Comparison of ENCODE assay signal across 8 cellular contexts in the genomic region with DNA sequence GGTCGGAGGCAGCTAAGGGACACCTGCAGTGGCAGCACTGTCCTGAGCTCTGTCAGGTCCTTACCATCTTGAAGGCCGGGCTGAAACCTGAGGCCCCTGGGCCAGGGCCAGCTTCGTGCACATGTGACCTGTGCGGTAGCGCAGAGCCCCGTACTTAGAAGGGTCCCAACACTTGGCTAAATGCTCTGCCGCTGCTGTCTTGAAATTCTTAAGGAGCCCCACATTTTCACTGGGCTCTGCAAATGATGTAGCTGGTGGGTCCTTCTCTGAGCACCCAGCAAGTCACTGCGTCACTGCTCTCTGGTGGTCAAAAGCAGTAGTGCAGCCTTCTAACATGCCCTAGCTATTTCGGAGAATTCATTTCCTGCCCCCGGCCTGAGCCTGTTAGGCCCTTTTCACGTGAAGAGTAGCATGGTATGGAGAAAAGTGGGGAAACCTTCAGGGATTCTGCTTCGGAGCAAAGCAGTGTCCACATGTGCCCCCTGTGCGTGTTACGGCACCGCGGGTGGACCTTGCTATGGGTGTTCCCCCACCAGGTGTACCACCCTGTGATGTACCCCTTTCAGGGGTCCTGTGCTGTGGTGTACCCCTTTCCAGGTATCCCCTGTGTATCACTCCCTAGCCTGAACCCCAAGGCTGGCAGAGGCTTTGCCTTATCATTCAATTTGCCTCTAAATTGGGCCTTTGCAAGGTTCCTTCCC.
DNase-seq lines count a peak whose midpoint lies in the region; ATAC-seq and TF ChIP-seq lines count a peak whose summit lies in the region.

No MANE protein-coding gene starts in this region.

- no peaks in the 10 kb centered on the region for H3K9me2 ChIP-seq in OCI-LY7 (ENCODE audit: insufficient read depth, low read length)

- H3K4me3 Mint-ChIP-seq in nephron, result no peak overlapping the region

- CTCF ChIA-PET in OCI-LY7 (lab: Charles Lee; ENCODE audit: unreplicated experiment), result interaction anchor here (0.5 to 1.6 kb wide), 2 partner anchors 65 to 83 kb away, joined by 3 to 7 read pairs; no protein-coding TSS in a partner anchor

- H3K27ac ChIP-seq in OCI-LY7 (ENCODE audit: low read depth, low read length, poor library complexity, severe bottlenecking), result no peak overlapping the region

- no peak overlapping the region for H3K4me3 ChIP-seq in OCI-LY7 (ENCODE audit: low read depth, low read length, poor library complexity, severe bottlenecking)
- no peak overlapping the region for H3K4me3 ChIP-seq in fibroblast of mammary gland (ENCODE audit: control insufficient read depth, low read depth, low read length)

- no peak overlapping the region for H2AFZ ChIP-seq in OCI-LY7 (ENCODE audit: low read length)

- DNase-seq in NCI-H2029 (lab: John Stamatoyannopoulos, UW) (peak; percentile 11), NCI-H2029 treated with DMSO at 0.1 percent for 48 hours (lab: John Stamatoyannopoulos, UW) (no peak), HK-2 (ENCODE audit: unreplicated experiment) (peak; percentile 51), OCI-LY7 (ENCODE audit: low spot score) (peak; percentile 67), fibroblast of mammary gland (ENCODE audit: low read depth) (peak; percentile 77)
- DNase-seq in activated T-cell treated with anti-CD3 and anti-CD28 coated beads, Interleukin-2, amount 50 U/mL, for 1 hour, result peak; percentile 57
- DNase-seq in stimulated activated naive CD8-positive, alpha-beta T cell treated with anti-CD3 and anti-CD28 coated beads, Interleukin-15, Interleukin-2, amounts not matched to agents 100 U/mL and 50 U/mL, for 24 hours, result peak; percentile 86

- no TSS peak for BruUV-seq in OCI-LY7 (replicated peaks; lab: Mats Ljungman, UMichigan)

- H3K4me2 ChIP-seq in OCI-LY7 (ENCODE audit: low read length), result no peak overlapping the region

- H3K4me1 Mint-ChIP-seq in nephron, result no peaks in the 10 kb centered on the region

- no peaks in the 10 kb centered on the region for H3K79me2 ChIP-seq in OCI-LY7 (ENCODE audit: insufficient read depth, low read depth, low read length)

- peaks cover 50% of the 10 kb centered on the region for H3K27me3 Mint-ChIP-seq in nephron (ENCODE audit: low read depth)

- no peak overlapping the region for H3K27ac Mint-ChIP-seq in nephron

- ATAC-seq in stimulated activated naive CD8-positive, alpha-beta T cell treated with anti-CD3 and anti-CD28 coated beads, Interleukin-15, Interleukin-2, amounts not matched to agents 100 U/mL and 50 U/mL, for 24 hours, result peak; percentile 86

- POLR2A ChIA-PET in OCI-LY7 (lab: Charles Lee), result interaction anchor here (0.6 kb wide), 1 partner anchor 624 kb away, joined by 3 read pairs; no protein-coding TSS in a partner anchor

- no peaks in the 10 kb centered on the region for H3K36me3 ChIP-seq in OCI-LY7 (ENCODE audit: insufficient read depth, low read length)

- H3K36me3 Mint-ChIP-seq in nephron (ENCODE audit: low read depth), result peaks cover 4% of the 10 kb centered on the region

- TF ChIP-seq CTCF in OCI-LY7 (conservative IDR thresholded peaks at IDR 0.05; ENCODE audit: low read length), result peak; percentile 89
- TF ChIP-seq CTCF in fibroblast of mammary gland (conservative IDR thresholded peaks at IDR 0.05; ENCODE audit: control insufficient read depth, insufficient read depth, low read depth, low read length), result peak; percentile 96
- TF ChIP-seq CTCF in nephron (IDR thresholded peaks at IDR 0.05; ENCODE audit: unreplicated experiment in 3 of 3), result peak; percentile 82 to 87 (median 85)

- no peaks in the 10 kb centered on the region for H3K9me3 ChIP-seq in OCI-LY7 (ENCODE audit: low read length)

- no peaks in the 10 kb centered on the region for H3K9me3 Mint-ChIP-seq in nephron

- no peaks in the 10 kb centered on the region for H3K4me1 ChIP-seq in OCI-LY7 (ENCODE audit: insufficient read depth, low read length, poor library complexity, severe bottlenecking)

- intact Hi-C loops in OCI-LY7 (cut with micrococcal nuclease; ENCODE audit: unreplicated experiment), result loop anchor here (1.0 to 10.0 kb wide), 3 partner anchors 82 to 415 kb away; a partner anchor contains a TSS

- no peaks in the 10 kb centered on the region for H4K20me1 ChIP-seq in OCI-LY7 (ENCODE audit: insufficient read depth, low read length)
